ENCODE assay signal across 30 cellular contexts in genomic region chr17:55246583-55246982, GRCh38.
"Had no signal": no experiment of that assay in that cellular context is flagged by ENCODE, and none has a peak within 500 bp of the region (broad histone marks: within the 10 kb centered on the region; RNA-seq: fewer than 3 reads in every experiment).

No MANE protein-coding gene starts in this region.

- ATAC-seq: activated CD8-positive, alpha-beta T cell treated with anti-CD3 and anti-CD28 coated beads for 36 hours; activated naive CD8-positive, alpha-beta T cell treated with anti-CD3 and anti-CD28 coated beads, Interleukin-2, amount 50 U/mL, for 24 hours; activated T-cell treated with anti-CD3 and anti-CD28 coated beads, Interleukin-2, amount 50 U/mL, for 4 hours; activated T-helper 17 cell treated with anti-CD3 and anti-CD28 coated beads, Interleukin-2, amount 50 U/mL, for 72 hours; body of pancreas; effector memory CD8-positive, alpha-beta T cell; foreskin keratinocyte; gastroesophageal sphincter; heart right ventricle; WTC11 had no signal

- H3K4me1 ChIP-seq: adrenal gland, body of pancreas, esophagus muscularis mucosa, foreskin keratinocyte, gastroesophageal sphincter, heart right ventricle had no signal

- DNase-seq: activated CD4-positive, alpha-beta T cell treated with anti-CD3 and anti-CD28 coated beads for 48 hours; activated CD4-positive, alpha-beta T cell treated with anti-CD3 and anti-CD28 coated beads, Interleukin-2, amount 50 U/mL, for 1 hour; activated CD4-positive, alpha-beta T cell treated with anti-CD3 and anti-CD28 coated beads, Interleukin-2, amount 50 U/mL, for 48 hours; activated CD8-positive, alpha-beta memory T cell treated with anti-CD3 and anti-CD28 coated beads for 24 hours; activated CD8-positive, alpha-beta T cell treated with anti-CD3 and anti-CD28 coated beads for 36 hours; activated effector memory CD4-positive, alpha-beta T cell treated with Interleukin-2 at 50 U/mL for 16 hours; activated gamma-delta T cell treated with Interleukin-2 at 50 U/mL for 16 hours; activated naive CD4-positive, alpha-beta T cell treated with Interleukin-2 at 50 U/mL for 16 hours; activated naive CD8-positive, alpha-beta T cell treated with anti-CD3 and anti-CD28 coated beads for 36 hours; activated naive CD8-positive, alpha-beta T cell treated with anti-CD3 and anti-CD28 coated beads, Interleukin-2, amount 50 U/mL, for 24 hours; activated T-cell treated with anti-CD3 and anti-CD28 coated beads, Interleukin-2, amount 50 U/mL, for 4 hours; adrenal gland; amygdala; aorta; body of pancreas; caudate nucleus; cortex of kidney; dermis blood vessel endothelial cell; effector CD4-positive, alpha-beta T cell; effector memory CD8-positive, alpha-beta T cell; erythroblast; foreskin keratinocyte; heart right ventricle; T-helper 2 cell had no signal

- H3K36me3 ChIP-seq: adrenal gland, esophagus muscularis mucosa, gastroesophageal sphincter, heart right ventricle had no signal

- H3K4me3 ChIP-seq: adrenal gland, body of pancreas, esophagus muscularis mucosa, gastroesophageal sphincter, heart right ventricle, hepatocyte had no signal

- H3K27ac ChIP-seq: adrenal gland, body of pancreas, esophagus muscularis mucosa, foreskin keratinocyte, gastroesophageal sphincter, heart right ventricle, hepatocyte, VCaP had no signal

- H3K27me3 ChIP-seq: body of pancreas, esophagus muscularis mucosa, gastroesophageal sphincter, hepatocyte had no signal

- H3K9me3 ChIP-seq: adrenal gland, body of pancreas, esophagus muscularis mucosa, gastroesophageal sphincter had no signal

- H3K4me2 ChIP-seq: hepatocyte had no signal
